In genomic region chr1:180066150-180066549, GRCh38 we compare ENCODE assay signal across 22 cellular contexts.
"Had no signal": no experiment of that assay in that cellular context is flagged by ENCODE, and none has a peak within 500 bp of the region (broad histone marks: within the 10 kb centered on the region; RNA-seq: fewer than 3 reads in every experiment).

No MANE protein-coding gene starts in this region.

- DNase-seq: dermis blood vessel endothelial cell; dorsolateral prefrontal cortex; effector CD4-positive, alpha-beta T cell; effector memory CD4-positive, alpha-beta T cell; foreskin keratinocyte; glutamatergic neuron; head of caudate nucleus; heart right ventricle; hippocampal formation; left cardiac atrium; left lung; left ventricle myocardium superior; lower lobe of right lung; mesenchymal stem cell; mucosa of descending colon had no signal

- H3K27ac ChIP-seq: coronary artery, dorsolateral prefrontal cortex, esophagus muscularis mucosa, foreskin keratinocyte, heart right ventricle, left lung, lower lobe of right lung had no signal

- H3K27me3 ChIP-seq: dorsolateral prefrontal cortex, esophagus muscularis mucosa, foreskin keratinocyte, heart right ventricle, left lung had no signal

- H3K27ac Mint-ChIP-seq: mesothelial cell of epicardium had no signal

- ATAC-seq: foreskin keratinocyte, heart right ventricle, left cardiac atrium, left lung, left ventricle myocardium superior, lower lobe of right lung, mucosa of descending colon had no signal

- FAIRE-seq: colon, endothelial cell of umbilical vein, frontal cortex, keratinocyte had no signal

- H3K9me3 Mint-ChIP-seq: mesothelial cell of epicardium had no signal

- H3K4me3 Mint-ChIP-seq: mesothelial cell of epicardium had no signal

- H3K9me3 ChIP-seq: esophagus muscularis mucosa, heart right ventricle, left lung, lower lobe of right lung, mucosa of descending colon had no signal

- H3K4me1 ChIP-seq: esophagus muscularis mucosa, foreskin keratinocyte, heart right ventricle, left lung, lower lobe of right lung had no signal

- H3K4me3 ChIP-seq: coronary artery, dorsolateral prefrontal cortex, esophagus muscularis mucosa, heart right ventricle, left lung, lower lobe of right lung, mucosa of descending colon had no signal

- H3K4me1 Mint-ChIP-seq: mesothelial cell of epicardium had no signal
